Comparison of ENCODE assay signal across 12 cellular contexts in the genomic region with DNA sequence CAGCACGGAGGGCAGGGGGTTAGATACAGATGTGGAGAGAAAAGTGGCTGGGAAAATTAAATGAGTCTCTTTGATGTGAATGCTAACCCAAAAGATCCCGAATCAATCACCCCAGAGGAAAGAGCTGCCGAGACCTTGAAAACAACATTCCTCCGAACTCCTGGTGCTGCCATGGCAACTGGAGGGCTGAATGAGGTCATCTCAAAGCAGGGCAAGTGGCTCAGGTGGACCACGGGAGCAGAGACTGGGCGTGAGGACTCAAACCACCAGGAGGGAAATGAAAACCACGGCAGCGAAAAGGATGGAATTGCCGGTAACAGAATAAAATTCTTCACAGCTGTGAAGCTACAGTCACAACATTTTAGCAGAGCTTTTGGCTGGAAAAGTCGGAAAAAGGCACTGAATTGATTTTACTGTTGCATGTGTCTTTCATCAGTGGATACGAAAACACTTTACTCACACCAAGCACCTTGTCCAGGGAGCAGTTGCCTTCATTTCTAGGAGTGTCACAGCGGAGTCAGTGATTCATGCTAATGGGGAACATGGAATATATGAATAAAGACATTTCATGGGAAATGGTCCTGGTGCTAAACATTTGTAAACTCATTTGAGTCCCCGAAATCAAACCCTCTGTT. TPM values are rescaled to one million over a fixed set of nuclear protein-coding genes. Genes with fewer than 3 reads are reported as not detected.
A peak's percentile ranks its signal among the peaks of the same experiment; 100 is the strongest.
DNase-seq lines count a peak whose midpoint lies in the region; ATAC-seq, FAIRE-seq and TF ChIP-seq lines count a peak whose summit lies in the region.
"Had no signal": no experiment of that assay in that cellular context is flagged by ENCODE, and none has a peak within 500 bp of the region (broad histone marks: within the 10 kb centered on the region; RNA-seq: fewer than 3 reads in every experiment).

No MANE protein-coding gene starts in this region.

- TF ChIP-seq EP300 in HepG2 (IDR thresholded peaks at IDR 0.05; ENCODE audit: low read depth in 2 of 2, low read length in 2 of 2), result no peak
- TF ChIP-seq EP300 in HepG2 (CRISPR knock-in tag; IDR thresholded peaks at IDR 0.05; ENCODE audit: borderline replicate concordance), result no peak

- no peak for TF ChIP-seq RAD21 in HepG2 (CRISPR knock-in tag; IDR thresholded peaks at IDR 0.05)

- H2AFZ ChIP-seq in HepG2 (ENCODE audit: low read length), result no peak overlapping the region

- no peaks in the 10 kb centered on the region for H4K20me1 ChIP-seq in HepG2 (ENCODE audit: insufficient read depth, low read length)
- H4K20me1 ChIP-seq: BLaER1 treated with 17β-estradiol and CSF1 and Interleukin-3, amounts not matched to agents 10 nM and 100 nM had no signal

- no peak overlapping the region for H3K4me2 ChIP-seq in HepG2 (ENCODE audit: low read depth, low read length)
- H3K4me2 ChIP-seq: BLaER1 treated with 17β-estradiol and CSF1 and Interleukin-3, amounts not matched to agents 10 nM and 100 nM had no signal

- in situ Hi-C loops in HepG2 (cut with HindIII; ENCODE audit: extremely low pct_ligation_motif_present, low pct_unique_long_range_greater_than_20kb), result no loop called here

- POLR2A ChIA-PET in HepG2 (lab: Yijun Ruan, JAX), result no interaction called here

- H3K27ac ChIP-seq in HepG2 (ENCODE audit: extremely low read length, insufficient read depth, low read length), result no peak overlapping the region
- no peak overlapping the region for H3K27ac ChIP-seq in right lobe of liver
- H3K27ac ChIP-seq: BLaER1 treated with 17β-estradiol and CSF1 and Interleukin-3, amounts not matched to agents 10 nM and 100 nM; heart left ventricle; skin epidermis; suprapubic skin had no signal

- intact Hi-C loops in HepG2 (cut with micrococcal nuclease; ENCODE audit: unreplicated experiment) (no loop called here), right lobe of liver (cut with DNase I) (no loop called here)

- TF ChIP-seq POLR2A in HepG2 (IDR thresholded peaks at IDR 0.05; ENCODE audit: insufficient read depth in 1 of 2, low read depth in 2 of 2, low read length in 2 of 2) (no peak), right lobe of liver (IDR thresholded peaks at IDR 0.05) (no peak)

- BruUV-seq in HepG2 (replicated peaks; lab: Mats Ljungman, UMichigan), result no TSS peak

- H3K36me3 ChIP-seq in HepG2 (replicated peaks in 1 of 2; ENCODE audit: control insufficient read depth in 1 of 2, insufficient read depth in 2 of 2, low read length in 2 of 2) (no peaks in the 10 kb centered on the region), right lobe of liver (no peaks in the 10 kb centered on the region), kidney epithelial cell (ENCODE audit: control insufficient read depth, insufficient read depth, low read length) (no peaks in the 10 kb centered on the region)
- H3K36me3 ChIP-seq: BLaER1 treated with 17β-estradiol and CSF1 and Interleukin-3, amounts not matched to agents 10 nM and 100 nM; heart left ventricle; suprapubic skin had no signal

- WGBS in HepG2 (ENCODE audit: low lambda C conversion rate), result 35% methylated on average over 13 of the region's 13 CpGs
- 30% methylated on average over 11 of the region's 13 CpGs for WGBS in right lobe of liver (ENCODE audit: insufficient coverage, low coverage, low lambda C conversion rate, missing lambda C conversion rate)

- H3K9me3 ChIP-seq in HepG2 (ENCODE audit: low read length) (no peaks in the 10 kb centered on the region), right lobe of liver (no peaks in the 10 kb centered on the region)
- H3K9me3 ChIP-seq: suprapubic skin had no signal

- DNase-seq in HepG2 (ENCODE audit: low spot score) (peak; percentile 48), right lobe of liver (no peak), cerebellar cortex (ENCODE audit: low spot score) (peak; percentile 88), kidney epithelial cell (ENCODE audit: low read depth) (peak; percentile 31)
- DNase-seq in effector CD8-positive, alpha-beta T cell (lab: John Stamatoyannopoulos, UW), result no peak
- DNase-seq in stimulated activated naive CD8-positive, alpha-beta T cell treated with anti-CD3 and anti-CD28 coated beads, Interleukin-15, Interleukin-2, amounts not matched to agents 100 U/mL and 50 U/mL, for 24 hours, result no peak
- DNase-seq: heart left ventricle had no signal

- H3K27me3 ChIP-seq in HepG2 (ENCODE audit: control insufficient read depth in 1 of 2, insufficient read depth in 2 of 2, low read length in 2 of 2) (no peaks in the 10 kb centered on the region), right lobe of liver (no peaks in the 10 kb centered on the region), kidney epithelial cell (ENCODE audit: control insufficient read depth, insufficient read depth, low read length) (no peaks in the 10 kb centered on the region)
- H3K27me3 ChIP-seq: BLaER1 treated with 17β-estradiol and CSF1 and Interleukin-3, amounts not matched to agents 10 nM and 100 nM; heart left ventricle; suprapubic skin had no signal

- no peak overlapping the region for H3K9ac ChIP-seq in HepG2 (ENCODE audit: insufficient read depth, low read depth, low read length)
- H3K9ac ChIP-seq: BLaER1 treated with 17β-estradiol and CSF1 and Interleukin-3, amounts not matched to agents 10 nM and 100 nM had no signal

- no peak for FAIRE-seq in HepG2 (lab: Jason Lieb, UNC)

- no peaks in the 10 kb centered on the region for H3K79me2 ChIP-seq in HepG2 (ENCODE audit: insufficient read depth, low read length)

- CTCF ChIA-PET in HepG2 (lab: Yijun Ruan, JAX; ENCODE audit: low intra/inter-chr PET ratio, low total read pairs), result no interaction called here

- H3K4me3 ChIP-seq in HepG2 (replicated peaks in 1 of 3; ENCODE audit: insufficient read depth in 1 of 3, low read depth in 2 of 3, low read length in 3 of 3) (no peak overlapping the region), right lobe of liver (no peak overlapping the region), kidney epithelial cell (ENCODE audit: low read depth, low read length) (no peak overlapping the region)
- H3K4me3 ChIP-seq: BLaER1 treated with 17β-estradiol and CSF1 and Interleukin-3, amounts not matched to agents 10 nM and 100 nM; heart left ventricle; skin epidermis; suprapubic skin had no signal

- ATAC-seq in HepG2, result peak; percentile 93
- ATAC-seq in right lobe of liver, result no peak
- ATAC-seq in GM18502 (IDR thresholded peaks at IDR 0.05; ENCODE audit: poor library complexity, unreplicated experiment), result no peak
- ATAC-seq in GM18909 (IDR thresholded peaks at IDR 0.05; ENCODE audit: poor library complexity, unreplicated experiment), result no peak
- ATAC-seq in stimulated activated naive CD8-positive, alpha-beta T cell treated with anti-CD3 and anti-CD28 coated beads, Interleukin-15, Interleukin-2, amounts not matched to agents 100 U/mL and 50 U/mL, for 24 hours, result no peak
- ATAC-seq: heart left ventricle had no signal

- TF ChIP-seq CTCF in HepG2 (CRISPR knock-in tag; IDR thresholded peaks at IDR 0.05) (no peak), right lobe of liver (IDR thresholded peaks at IDR 0.05) (no peak), kidney epithelial cell (IDR thresholded peaks at IDR 0.05; ENCODE audit: insufficient read depth, low read length, poor library complexity, severe bottlenecking) (no peak)

- peaks cover 7% of the 10 kb centered on the region; the same call in 1 of the 2 replicates for H3K4me1 ChIP-seq in HepG2 (ENCODE audit: insufficient read depth, low read length)
- no peaks in the 10 kb centered on the region for H3K4me1 ChIP-seq in right lobe of liver
- H3K4me1 ChIP-seq: BLaER1 treated with 17β-estradiol and CSF1 and Interleukin-3, amounts not matched to agents 10 nM and 100 nM; heart left ventricle; suprapubic skin had no signal

TF ChIP-seq in HepG2, 621 proteins besides CTCF, POLR2A, EP300 and RAD21 (continues in another document):
- no peak for TF ChIP-seq RAD51 (IDR thresholded peaks at IDR 0.05; ENCODE audit: borderline replicate concordance)
- TF ChIP-seq, protein P1, sequence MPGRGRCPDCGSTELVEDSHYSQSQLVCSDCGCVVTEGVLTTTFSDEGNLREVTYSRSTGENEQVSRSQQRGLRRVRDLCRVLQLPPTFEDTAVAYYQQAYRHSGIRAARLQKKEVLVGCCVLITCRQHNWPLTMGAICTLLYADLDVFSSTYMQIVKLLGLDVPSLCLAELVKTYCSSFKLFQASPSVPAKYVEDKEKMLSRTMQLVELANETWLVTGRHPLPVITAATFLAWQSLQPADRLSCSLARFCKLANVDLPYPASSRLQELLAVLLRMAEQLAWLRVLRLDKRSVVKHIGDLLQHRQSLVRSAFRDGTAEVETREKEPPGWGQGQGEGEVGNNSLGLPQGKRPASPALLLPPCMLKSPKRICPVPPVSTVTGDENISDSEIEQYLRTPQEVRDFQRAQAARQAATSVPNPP (CRISPR knock-in tag; IDR thresholded peaks at IDR 0.05), result no peak

RNA-seq across cellular contexts. Expression of gene BECN2, which starts 23.3 kb away (rescaled TPM):
- total RNA-seq in HepG2 (2016; rRNA removed; fragmentation: Illumina TruSeq; extraction: Trizol), result not detected in 2 replicates
- total RNA-seq in HepG2 (2016; cell fraction: cytosol; rRNA removed; fragmentation: Illumina TruSeq; extraction: Trizol; ENCODE audit: low read depth), result not detected in 2 replicates
- not detected in 2 replicates for total RNA-seq in HepG2 (2016; cell fraction: insoluble cytoplasmic fraction; rRNA removed; fragmentation: Illumina TruSeq; extraction: Trizol)
- total RNA-seq in HepG2 (2016; cell fraction: membrane; rRNA removed; fragmentation: Illumina TruSeq; extraction: Trizol), result not detected in 2 replicates
- not detected in 2 replicates for total RNA-seq in HepG2 (2016; cell fraction: nucleus; rRNA removed; fragmentation: Illumina TruSeq; extraction: Trizol)
- 0.07 TPM in 1 of 2 replicates, not detected in the other for polyA plus RNA-seq in HepG2 (2011; rRNA removed)
- not detected in 2 replicates for polyA plus RNA-seq in HepG2 (2011; cell fraction: cytosol; rRNA removed)
- polyA plus RNA-seq in HepG2 (2011; cell fraction: nucleus; rRNA removed), result not detected in 2 replicates
- polyA plus RNA-seq in HepG2 (2012), result not detected in 2 replicates
- polyA plus RNA-seq in HepG2 (2016; cell fraction: cytosol; fragmentation: Illumina TruSeq; extraction: Trizol; ENCODE audit: low read depth), result not detected in 2 replicates
- polyA plus RNA-seq in HepG2 (2016; cell fraction: insoluble cytoplasmic fraction; fragmentation: Illumina TruSeq; extraction: Trizol; ENCODE audit: low read depth), result not detected in 2 replicates
- not detected in 2 replicates for polyA plus RNA-seq in HepG2 (2016; cell fraction: membrane; fragmentation: Illumina TruSeq; extraction: Trizol; ENCODE audit: low read depth)
- not detected in 2 replicates for polyA plus RNA-seq in HepG2 (2016; cell fraction: nucleus; fragmentation: Illumina TruSeq; extraction: Trizol; ENCODE audit: insufficient read depth, low read depth)
- 0.19 TPM in 1 of 2 replicates, not detected in the other for polyA minus RNA-seq in HepG2 (2011; rRNA and poly(A)+ RNA removed; ENCODE audit: low replicate concordance)
- not detected in 2 replicates for polyA minus RNA-seq in HepG2 (2011; cell fraction: cytosol; rRNA and poly(A)+ RNA removed)
- not detected in 2 replicates for polyA minus RNA-seq in HepG2 (2011; cell fraction: nucleus; rRNA and poly(A)+ RNA removed)
- not detected for total RNA-seq in right lobe of liver
- total RNA-seq in kidney epithelial cell, result not detected in 2 replicates
- total RNA-seq: heart left ventricle, suprapubic skin had no signal
- polyA plus RNA-seq: heart left ventricle had no signal

Comparison
In these comparisons a context has a peak if more than half of its experiments do, and no peak if none do; other contexts are left out.
1. DNase-seq: peak in HepG2 (single experiment), cerebellar cortex (single experiment) and kidney epithelial cell (single experiment); none in right lobe of liver (0 of 3), effector CD8-positive, alpha-beta T cell (single experiment) and stimulated activated naive CD8-positive, alpha-beta T cell treated with anti-CD3 and anti-CD28 coated beads, Interleukin-15, Interleukin-2, amounts not matched to agents 100 U/mL and 50 U/mL, for 24 hours (single experiment).